In genomic region chr6:30766461-30767157, GRCh38 we compare ENCODE assay signal across 12 cellular contexts. TPM values are rescaled to one million over a fixed set of nuclear protein-coding genes. Genes with fewer than 3 reads are reported as not detected.
DNase-seq lines count a peak whose midpoint lies in the region; ATAC-seq and TF ChIP-seq lines count a peak whose summit lies in the region.
"Had no signal": no experiment of that assay in that cellular context is flagged by ENCODE, and none has a peak within 500 bp of the region (broad histone marks: within the 10 kb centered on the region; RNA-seq: fewer than 3 reads in every experiment).

No MANE protein-coding gene starts in this region.

- 82% methylated on average over 6 of the region's 6 CpGs for WGBS in smooth muscle cell (ENCODE audit: low lambda C conversion rate)

- peak overlapping the region; percentile 100 for H3K27ac ChIP-seq in smooth muscle cell (ENCODE audit: low read depth)

- H3K9me3 ChIP-seq in smooth muscle cell (replicated peaks; ENCODE audit: low read depth): no peaks in the 10 kb centered on the region

- no peaks in the 10 kb centered on the region for H4K20me1 ChIP-seq in smooth muscle cell (ENCODE audit: low read depth)

- H3K27ac Mint-ChIP-seq in activated T-cell treated with anti-CD3 and anti-CD28 coated beads, Interleukin-2, amount 50 U/mL, for 72 hours: peak overlapping the region; percentile 26
- H3K27ac Mint-ChIP-seq in activated T-helper 1 cell treated with anti-CD3 and anti-CD28 coated beads, Interleukin-12 subunit alpha, Interleukin-12 subunit beta, Interleukin-2, Interleukin-4 antibody, amounts not matched to agents 30 ng/mL and 10 ng/mL and 1 ng/mL, durations not matched to agents 14 hours and 24 hours and 36 hours: peak overlapping the region; percentile 92
- H3K27ac Mint-ChIP-seq: memory B cell had no signal

- intact Hi-C loops in activated T-helper 1 cell treated with anti-CD3 and anti-CD28 coated beads, Interleukin-12 subunit alpha, Interleukin-12 subunit beta, Interleukin-2, Interleukin-4 antibody, amounts not matched to agents 30 ng/mL and 10 ng/mL and 1 ng/mL, durations not matched to agents 14 hours and 24 hours and 36 hours (cut with micrococcal nuclease): loop anchor here (1.0 kb wide), 1 partner anchor 18 kb away; no protein-coding TSS in a partner anchor
- intact Hi-C loops in left cardiac atrium (cut with DNase I): no loop called here

- H3K4me1 Mint-ChIP-seq in activated T-cell treated with anti-CD3 and anti-CD28 coated beads, Interleukin-2, amount 50 U/mL, for 72 hours (ENCODE audit: low read depth): peaks cover 93% of the 10 kb centered on the region
- peaks cover 66% of the 10 kb centered on the region for H3K4me1 Mint-ChIP-seq in activated T-helper 1 cell treated with anti-CD3 and anti-CD28 coated beads, Interleukin-12 subunit alpha, Interleukin-12 subunit beta, Interleukin-2, Interleukin-4 antibody, amounts not matched to agents 30 ng/mL and 10 ng/mL and 1 ng/mL, durations not matched to agents 14 hours and 24 hours and 36 hours (ENCODE audit: low read depth)

- peak overlapping the region; percentile 54 for H3K9ac ChIP-seq in smooth muscle cell (ENCODE audit: low read depth)

- no peak for DNase-seq in activated T-cell treated with anti-CD3 and anti-CD28 coated beads, Interleukin-2, amount 50 U/mL, for 72 hours
- DNase-seq in activated T-cell treated with anti-CD3 and anti-CD28 coated beads for 4 hours (no peak), left cardiac atrium (no peak), smooth muscle cell (lab: John Stamatoyannopoulos, UW; ENCODE audit: unreplicated experiment) (no peak), midbrain (lab: John Stamatoyannopoulos, UW) (no peak), GDM1 (lab: John Stamatoyannopoulos, UW) (no peak)
- no peak for DNase-seq in activated T-helper 1 cell treated with anti-CD3 and anti-CD28 coated beads, Interleukin-12 subunit alpha, Interleukin-12 subunit beta, Interleukin-2, Interleukin-4 antibody, amounts not matched to agents 30 ng/mL and 10 ng/mL and 1 ng/mL, durations not matched to agents 14 hours and 24 hours and 36 hours (ENCODE audit: low spot score)
- DNase-seq: DMS53, NCI-H226 had no signal

- H3K9me3 Mint-ChIP-seq in activated T-cell treated with anti-CD3 and anti-CD28 coated beads, Interleukin-2, amount 50 U/mL, for 72 hours: peaks cover 1 to 2% of the 10 kb centered on the region in 2 donors
- no peaks in the 10 kb centered on the region for H3K9me3 Mint-ChIP-seq in activated T-helper 1 cell treated with anti-CD3 and anti-CD28 coated beads, Interleukin-12 subunit alpha, Interleukin-12 subunit beta, Interleukin-2, Interleukin-4 antibody, amounts not matched to agents 30 ng/mL and 10 ng/mL and 1 ng/mL, durations not matched to agents 14 hours and 24 hours and 36 hours
- H3K9me3 Mint-ChIP-seq: memory B cell had no signal

- H3K4me3 Mint-ChIP-seq in activated T-cell treated with anti-CD3 and anti-CD28 coated beads, Interleukin-2, amount 50 U/mL, for 72 hours: peak overlapping the region; percentile 73 to 80
- H3K4me3 Mint-ChIP-seq in activated T-helper 1 cell treated with anti-CD3 and anti-CD28 coated beads, Interleukin-12 subunit alpha, Interleukin-12 subunit beta, Interleukin-2, Interleukin-4 antibody, amounts not matched to agents 30 ng/mL and 10 ng/mL and 1 ng/mL, durations not matched to agents 14 hours and 24 hours and 36 hours: peak overlapping the region; percentile 68
- H3K4me3 Mint-ChIP-seq: memory B cell had no signal

- peaks cover 54% of the 10 kb centered on the region for H3K4me1 ChIP-seq in smooth muscle cell (ENCODE audit: low read depth)

- TF ChIP-seq CTCF in smooth muscle cell (IDR thresholded peaks at IDR 0.05; ENCODE audit: borderline replicate concordance, insufficient read depth, poor library complexity, severe bottlenecking): no peak

- H3K36me3 Mint-ChIP-seq in activated T-cell treated with anti-CD3 and anti-CD28 coated beads, Interleukin-2, amount 50 U/mL, for 72 hours (ENCODE audit: insufficient read depth in 2 of 2): peaks cover 0 to 6% of the 10 kb centered on the region in 2 donors
- peaks cover 4% of the 10 kb centered on the region for H3K36me3 Mint-ChIP-seq in activated T-helper 1 cell treated with anti-CD3 and anti-CD28 coated beads, Interleukin-12 subunit alpha, Interleukin-12 subunit beta, Interleukin-2, Interleukin-4 antibody, amounts not matched to agents 30 ng/mL and 10 ng/mL and 1 ng/mL, durations not matched to agents 14 hours and 24 hours and 36 hours (ENCODE audit: low read depth)
- H3K36me3 Mint-ChIP-seq: memory B cell had no signal

- H3K4me2 ChIP-seq in smooth muscle cell: no peak overlapping the region

- peaks cover 16% of the 10 kb centered on the region for H3F3A ChIP-seq in smooth muscle cell (ENCODE audit: low read depth)

- H3K36me3 ChIP-seq in smooth muscle cell (ENCODE audit: low read depth): no peaks in the 10 kb centered on the region

- H3K4me3 ChIP-seq in smooth muscle cell: no peak overlapping the region

- no peaks in the 10 kb centered on the region for H3K27me3 Mint-ChIP-seq in activated T-cell treated with anti-CD3 and anti-CD28 coated beads, Interleukin-2, amount 50 U/mL, for 72 hours (ENCODE audit: low read depth)
- peaks cover 2% of the 10 kb centered on the region for H3K27me3 Mint-ChIP-seq in activated T-helper 1 cell treated with anti-CD3 and anti-CD28 coated beads, Interleukin-12 subunit alpha, Interleukin-12 subunit beta, Interleukin-2, Interleukin-4 antibody, amounts not matched to agents 30 ng/mL and 10 ng/mL and 1 ng/mL, durations not matched to agents 14 hours and 24 hours and 36 hours (ENCODE audit: insufficient read depth)

- H3K79me2 ChIP-seq in smooth muscle cell (ENCODE audit: low read depth): no peaks in the 10 kb centered on the region

- no peak for ATAC-seq in activated T-cell treated with anti-CD3 and anti-CD28 coated beads, Interleukin-2, amount 50 U/mL, for 72 hours (replicated peaks in 1 of 2)
- peak; percentile 13 to 64 for ATAC-seq in left cardiac atrium
- ATAC-seq in GM19452 (IDR thresholded peaks at IDR 0.05; ENCODE audit: unreplicated experiment): no peak
- ATAC-seq: esophagus mucosa had no signal

- H3K27me3 ChIP-seq in smooth muscle cell (ENCODE audit: low read depth): no peaks in the 10 kb centered on the region

- H2AFZ ChIP-seq in smooth muscle cell (ENCODE audit: low read depth): peak overlapping the region; percentile 9

RNA-seq across cellular contexts. Expression of gene IER3, which starts 22.3 kb away (rescaled TPM):
- total RNA-seq in activated T-cell treated with anti-CD3 and anti-CD28 coated beads, Interleukin-2, amount 50 U/mL, for 72 hours: 100 to 1,000 TPM; 174 to 197 TPM
- total RNA-seq in activated T-helper 1 cell treated with anti-CD3 and anti-CD28 coated beads, Interleukin-12 subunit alpha, Interleukin-12 subunit beta, Interleukin-2, Interleukin-4 antibody, amounts not matched to agents 30 ng/mL and 10 ng/mL and 1 ng/mL, durations not matched to agents 14 hours and 24 hours and 36 hours: 578 and 603 TPM in 2 replicates
- total RNA-seq in left cardiac atrium (10 to 100 TPM; 23.0 to 81.5 TPM), smooth muscle cell (732 and 736 TPM in 2 replicates)
- polyA plus RNA-seq in smooth muscle cell: 708 and 811 TPM in 2 replicates

RNA-seq across cellular contexts. Expression of gene FLOT1, which starts 24.1 kb away (rescaled TPM):
- total RNA-seq in activated T-cell treated with anti-CD3 and anti-CD28 coated beads, Interleukin-2, amount 50 U/mL, for 72 hours: 100 to 1,000 TPM; 293 to 319 TPM
- 252 and 262 TPM in 2 replicates for total RNA-seq in activated T-helper 1 cell treated with anti-CD3 and anti-CD28 coated beads, Interleukin-12 subunit alpha, Interleukin-12 subunit beta, Interleukin-2, Interleukin-4 antibody, amounts not matched to agents 30 ng/mL and 10 ng/mL and 1 ng/mL, durations not matched to agents 14 hours and 24 hours and 36 hours
- total RNA-seq in left cardiac atrium (100 to 1,000 TPM; 170 to 179 TPM), smooth muscle cell (79.8 and 87.6 TPM in 2 replicates)
- polyA plus RNA-seq in smooth muscle cell: 117 and 146 TPM in 2 replicates

RNA-seq across cellular contexts. Expression of gene TUBB, which starts 46.5 kb away (rescaled TPM):
- total RNA-seq in activated T-cell treated with anti-CD3 and anti-CD28 coated beads, Interleukin-2, amount 50 U/mL, for 72 hours: 100 to 1,000 TPM; 668 to 724 TPM
- total RNA-seq in activated T-helper 1 cell treated with anti-CD3 and anti-CD28 coated beads, Interleukin-12 subunit alpha, Interleukin-12 subunit beta, Interleukin-2, Interleukin-4 antibody, amounts not matched to agents 30 ng/mL and 10 ng/mL and 1 ng/mL, durations not matched to agents 14 hours and 24 hours and 36 hours: 1,001 and 1,002 TPM in 2 replicates
- total RNA-seq in left cardiac atrium (100 to 1,000 TPM; 276 to 303 TPM), smooth muscle cell (1,002 and 1,039 TPM in 2 replicates)
- 855 and 1,009 TPM in 2 replicates for polyA plus RNA-seq in smooth muscle cell

RNA-seq across cellular contexts. Expression of gene MDC1, which starts 49.5 kb away (rescaled TPM):
- total RNA-seq in activated T-cell treated with anti-CD3 and anti-CD28 coated beads, Interleukin-2, amount 50 U/mL, for 72 hours: 100 to 1,000 TPM; 102 to 127 TPM
- total RNA-seq in activated T-helper 1 cell treated with anti-CD3 and anti-CD28 coated beads, Interleukin-12 subunit alpha, Interleukin-12 subunit beta, Interleukin-2, Interleukin-4 antibody, amounts not matched to agents 30 ng/mL and 10 ng/mL and 1 ng/mL, durations not matched to agents 14 hours and 24 hours and 36 hours: 93.7 and 95.7 TPM in 2 replicates
- total RNA-seq in left cardiac atrium (10 to 100 TPM; 19.1 to 25.6 TPM), smooth muscle cell (6.9 and 7.0 TPM in 2 replicates)
- polyA plus RNA-seq in smooth muscle cell: 17.1 and 19.0 TPM in 2 replicates

Comparison
In these comparisons a context has a peak if more than half of its experiments do, and no peak if none do; other contexts are left out.
1. ATAC-seq: peak in left cardiac atrium (2 of 2); none in activated T-cell treated with anti-CD3 and anti-CD28 coated beads, Interleukin-2, amount 50 U/mL, for 72 hours (0 of 2) and GM19452 (single experiment).